Comparison of ENCODE assay signal across 8 cellular contexts in the genomic region with DNA sequence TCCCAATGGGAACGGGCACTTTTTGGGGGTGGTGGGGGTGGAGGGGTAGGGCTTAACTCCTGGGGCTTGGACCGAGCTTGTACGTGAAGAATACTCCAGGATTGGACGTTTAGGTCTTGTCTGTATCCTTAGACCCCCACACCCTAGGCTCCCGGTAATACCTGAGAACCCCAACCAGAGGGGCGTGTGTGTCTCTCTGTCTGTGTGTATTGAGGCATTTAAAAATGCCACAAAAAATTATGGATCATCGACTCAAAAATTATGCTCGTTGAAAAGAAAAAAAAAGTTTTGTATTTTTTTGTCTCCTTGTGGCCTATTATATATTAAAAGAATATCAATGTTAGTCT. TPM values are rescaled to one million over a fixed set of nuclear protein-coding genes. Genes with fewer than 3 reads are reported as not detected.
DNase-seq lines count a peak whose midpoint lies in the region; ATAC-seq and TF ChIP-seq lines count a peak whose summit lies in the region.

No MANE protein-coding gene starts in this region.

- H3K36me3 Mint-ChIP-seq in activated T-cell treated with anti-CD3 and anti-CD28 coated beads, Interleukin-2, amount 50 U/mL, for 72 hours (ENCODE audit: insufficient read depth in 2 of 2): no peaks in the 10 kb centered on the region
- peaks cover 15% of the 10 kb centered on the region for H3K36me3 Mint-ChIP-seq in activated T-helper 2 cell treated with anti-CD3 and anti-CD28 coated beads, Interferon-gamma antibody, Interleukin-2, Interleukin-4, amounts not matched to agents 10 μg/mL and 5 μg/mL and 100 μg/mL, durations not matched to agents 14 hours and 24 hours and 36 hours (ENCODE audit: low read depth)
- H3K36me3 Mint-ChIP-seq in type B pancreatic cell: peaks cover 15% of the 10 kb centered on the region

- TF ChIP-seq CTCF in left lung (IDR thresholded peaks at IDR 0.05) (no peak), type B pancreatic cell (conservative IDR thresholded peaks at IDR 0.05) (peak; percentile 15)

- H3K27me3 ChIP-seq in left lung: no peaks in the 10 kb centered on the region

- no peaks in the 10 kb centered on the region for H3K36me3 ChIP-seq in left lung

- peaks cover 27% of the 10 kb centered on the region for H3K4me1 Mint-ChIP-seq in activated T-cell treated with anti-CD3 and anti-CD28 coated beads, Interleukin-2, amount 50 U/mL, for 72 hours (ENCODE audit: low read depth)
- peaks cover 21% of the 10 kb centered on the region for H3K4me1 Mint-ChIP-seq in activated T-helper 2 cell treated with anti-CD3 and anti-CD28 coated beads, Interferon-gamma antibody, Interleukin-2, Interleukin-4, amounts not matched to agents 10 μg/mL and 5 μg/mL and 100 μg/mL, durations not matched to agents 14 hours and 24 hours and 36 hours (ENCODE audit: low read depth)
- H3K4me1 Mint-ChIP-seq in type B pancreatic cell (ENCODE audit: unreplicated experiment): peaks cover 14% of the 10 kb centered on the region

- H3K27ac ChIP-seq in left lung: peak overlapping the region; percentile 86 to 93

- intact Hi-C loops in activated T-helper 2 cell treated with anti-CD3 and anti-CD28 coated beads, Interferon-gamma antibody, Interleukin-2, Interleukin-4, amounts not matched to agents 10 μg/mL and 5 μg/mL and 100 μg/mL, durations not matched to agents 14 hours and 24 hours and 36 hours (cut with micrococcal nuclease): loop anchor here (1.0 to 5.0 kb wide), 4 partner anchors 10 to 87 kb away; no protein-coding TSS in a partner anchor
- intact Hi-C loops in left lung (cut with DNase I): no loop called here

- ATAC-seq in activated T-cell treated with anti-CD3 and anti-CD28 coated beads, Interleukin-2, amount 50 U/mL, for 72 hours (replicated peaks in 1 of 2): peak in 1 of 2 donors; percentile 5
- ATAC-seq in left lung: peak; percentile 25
- ATAC-seq in GM21360 (IDR thresholded peaks at IDR 0.05; ENCODE audit: unreplicated experiment): no peak

- peaks cover 43% of the 10 kb centered on the region for H3K27me3 Mint-ChIP-seq in activated T-cell treated with anti-CD3 and anti-CD28 coated beads, Interleukin-2, amount 50 U/mL, for 72 hours (ENCODE audit: low read depth)
- peaks cover 51% of the 10 kb centered on the region for H3K27me3 Mint-ChIP-seq in activated T-helper 2 cell treated with anti-CD3 and anti-CD28 coated beads, Interferon-gamma antibody, Interleukin-2, Interleukin-4, amounts not matched to agents 10 μg/mL and 5 μg/mL and 100 μg/mL, durations not matched to agents 14 hours and 24 hours and 36 hours (ENCODE audit: low read depth)
- H3K27me3 Mint-ChIP-seq in type B pancreatic cell: peaks cover 14% of the 10 kb centered on the region

- H3K4me3 ChIP-seq in left lung: peak overlapping the region; percentile 62 to 69

- H3K9me3 ChIP-seq in left lung: no peaks in the 10 kb centered on the region

- H3K27ac Mint-ChIP-seq in activated T-cell treated with anti-CD3 and anti-CD28 coated beads, Interleukin-2, amount 50 U/mL, for 72 hours: no peak overlapping the region
- no peak overlapping the region for H3K27ac Mint-ChIP-seq in activated T-helper 2 cell treated with anti-CD3 and anti-CD28 coated beads, Interferon-gamma antibody, Interleukin-2, Interleukin-4, amounts not matched to agents 10 μg/mL and 5 μg/mL and 100 μg/mL, durations not matched to agents 14 hours and 24 hours and 36 hours
- peak overlapping the region; percentile 98 for H3K27ac Mint-ChIP-seq in type B pancreatic cell

- H3K4me3 Mint-ChIP-seq in activated T-cell treated with anti-CD3 and anti-CD28 coated beads, Interleukin-2, amount 50 U/mL, for 72 hours: peak overlapping the region; percentile 93 to 94
- peak overlapping the region; percentile 83 for H3K4me3 Mint-ChIP-seq in activated T-helper 2 cell treated with anti-CD3 and anti-CD28 coated beads, Interferon-gamma antibody, Interleukin-2, Interleukin-4, amounts not matched to agents 10 μg/mL and 5 μg/mL and 100 μg/mL, durations not matched to agents 14 hours and 24 hours and 36 hours (ENCODE audit: low read depth)
- peak overlapping the region; percentile 91 for H3K4me3 Mint-ChIP-seq in type B pancreatic cell

- DNase-seq in activated T-cell treated with anti-CD3 and anti-CD28 coated beads, Interleukin-2, amount 50 U/mL, for 72 hours: no peak
- no peak for DNase-seq in activated T-cell treated with anti-CD3 and anti-CD28 coated beads, Interleukin-2, amount 50 U/mL, for 1 hour
- no peak for DNase-seq in activated T-helper 2 cell treated with anti-CD3 and anti-CD28 coated beads, Interferon-gamma antibody, Interleukin-2, Interleukin-4, amounts not matched to agents 10 μg/mL and 5 μg/mL and 100 μg/mL, durations not matched to agents 14 hours and 24 hours and 36 hours (ENCODE audit: low spot score)
- no peak for DNase-seq in left lung
- no peak for DNase-seq in type B pancreatic cell (ENCODE audit: extremely low spot score, unreplicated experiment)
- DNase-seq in hepatic stellate cell (ENCODE audit: low spot score): no peak
- DNase-seq in activated CD4-positive, CD25-positive, alpha-beta regulatory T cell treated with anti-CD3 and anti-CD28 coated beads, Interleukin-2, amount 50 U/mL, for 72 hours: no peak

- no peaks in the 10 kb centered on the region for H3K9me3 Mint-ChIP-seq in activated T-cell treated with anti-CD3 and anti-CD28 coated beads, Interleukin-2, amount 50 U/mL, for 72 hours
- no peaks in the 10 kb centered on the region for H3K9me3 Mint-ChIP-seq in activated T-helper 2 cell treated with anti-CD3 and anti-CD28 coated beads, Interferon-gamma antibody, Interleukin-2, Interleukin-4, amounts not matched to agents 10 μg/mL and 5 μg/mL and 100 μg/mL, durations not matched to agents 14 hours and 24 hours and 36 hours
- H3K9me3 Mint-ChIP-seq in type B pancreatic cell: no peaks in the 10 kb centered on the region

- peaks cover 12 to 24% of the 10 kb centered on the region in 2 donors for H3K4me1 ChIP-seq in left lung

RNA-seq across cellular contexts. Expression of gene PPFIBP1, which starts 0.5 kb away (rescaled TPM):
- 1 to 10 TPM; 7.5 to 8.1 TPM for total RNA-seq in activated T-cell treated with anti-CD3 and anti-CD28 coated beads, Interleukin-2, amount 50 U/mL, for 72 hours
- 73.3 and 74.1 TPM in 2 replicates for total RNA-seq in activated T-helper 2 cell treated with anti-CD3 and anti-CD28 coated beads, Interferon-gamma antibody, Interleukin-2, Interleukin-4, amounts not matched to agents 10 μg/mL and 5 μg/mL and 100 μg/mL, durations not matched to agents 14 hours and 24 hours and 36 hours
- 10 to 100 TPM; 96.1 to 97.3 TPM for total RNA-seq in left lung
- 68.3 and 118 TPM in 2 replicates for total RNA-seq in type B pancreatic cell (ENCODE audit: low replicate concordance)
